ENCODE assay signal across 16 cellular contexts in the genomic region with DNA sequence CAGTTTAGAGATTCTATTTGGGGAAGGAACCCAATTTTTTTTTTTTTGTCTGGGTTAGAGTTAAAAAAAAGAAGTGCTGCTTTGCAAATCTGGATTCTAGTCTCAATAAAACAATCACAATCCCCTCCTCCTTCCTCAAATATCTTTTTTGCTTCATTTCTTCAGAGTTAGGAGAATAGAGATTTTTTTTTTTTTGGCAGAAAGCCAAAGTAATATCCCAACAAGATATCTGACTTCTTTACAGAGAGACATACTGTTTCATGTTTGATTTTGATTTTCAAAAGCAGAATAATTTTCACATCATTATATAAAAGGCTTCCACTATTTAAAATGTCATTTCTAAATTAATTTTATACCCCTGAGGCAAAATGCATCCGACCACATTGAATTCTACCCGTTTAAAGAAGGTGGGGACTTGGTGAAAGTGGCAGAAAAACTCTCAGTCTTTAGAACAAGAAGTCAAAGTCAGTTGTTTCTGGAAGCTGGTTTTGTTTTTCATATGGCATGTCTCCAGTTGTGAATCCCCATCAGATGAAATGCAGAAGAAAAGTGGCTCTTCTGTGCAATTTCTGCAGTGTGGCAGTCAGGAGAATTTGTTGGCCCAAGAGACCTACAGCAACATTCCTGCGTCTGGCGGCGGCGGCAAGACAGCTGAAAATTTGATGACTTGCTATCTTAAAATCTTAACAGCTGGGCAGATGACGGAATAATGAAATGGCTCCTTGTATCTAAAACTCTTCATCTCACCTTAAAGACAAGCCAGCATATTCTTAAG.
DNase-seq lines count a peak whose midpoint lies in the region; ATAC-seq, FAIRE-seq and TF ChIP-seq lines count a peak whose summit lies in the region.
"Had no signal": no experiment of that assay in that cellular context is flagged by ENCODE, and none has a peak within 500 bp of the region (broad histone marks: within the 10 kb centered on the region; RNA-seq: fewer than 3 reads in every experiment).

No MANE protein-coding gene starts in this region.

- H3K4me2 ChIP-seq in K562 (ENCODE audit: insufficient read depth, low read length): no peak overlapping the region

- DNase-seq in LNCaP clone FGC (ENCODE audit: low read depth) (no peak), K562 (ENCODE audit: extremely low read depth in 1 of 4, low spot score in 3 of 4) (peak in 1 of 4 experiments; percentile 8), mesothelial cell of epicardium (ENCODE audit: low spot score in 2 of 2, unreplicated experiment in 2 of 2) (no peak), suprapubic skin (ENCODE audit: low spot score in 2 of 2) (no peak), GM12892 (ENCODE audit: insufficient read length) (no peak), amygdala (lab: John Stamatoyannopoulos, UW) (no peak)
- DNase-seq: activated naive CD8-positive, alpha-beta T cell treated with anti-CD3 and anti-CD28 coated beads, Interleukin-2, amount 50 U/mL, for 24 hours; heart right ventricle; mammary epithelial cell; NCI-H1092 treated with DMSO at 0.1 percent for 48 hours; nephron progenitor cell; retina; stomach had no signal

- H3K9me3 Mint-ChIP-seq in mesothelial cell of epicardium: no peaks in the 10 kb centered on the region
- H3K9me3 Mint-ChIP-seq: activated naive CD8-positive, alpha-beta T cell treated with anti-CD3 and anti-CD28 coated beads, Interleukin-2, amount 50 U/mL, for 24 hours; activated T-helper 2 cell treated with anti-CD3 and anti-CD28 coated beads, Interferon-gamma antibody, Interleukin-2, Interleukin-4, amounts not matched to agents 10 μg/mL and 5 μg/mL and 100 μg/mL, durations not matched to agents 14 hours and 24 hours and 36 hours; nephron progenitor cell had no signal

- CTCF ChIA-PET in K562 (lab: Yijun Ruan, JAX; ENCODE audit: low intra/inter-chr PET ratio): no interaction called here

- H3K36me3 ChIP-seq in K562 (ENCODE audit: control insufficient read depth, insufficient read depth, low read length): no peaks in the 10 kb centered on the region
- H3K36me3 ChIP-seq in suprapubic skin: peaks cover 5% of the 10 kb centered on the region

- no peak for TF ChIP-seq RAD21 in K562 (CRISPR knock-in tag; conservative IDR thresholded peaks at IDR 0.05 in 1 of 2, IDR thresholded peaks at IDR 0.05 in 1 of 2)

- TF ChIP-seq CTCF in LNCaP clone FGC (IDR thresholded peaks at IDR 0.05; ENCODE audit: control insufficient read depth, extremely low read depth, insufficient read depth) (no peak), K562 (IDR thresholded peaks at IDR 0.05 in 2 of 3, conservative IDR thresholded peaks at IDR 0.05 in 1 of 3; ENCODE audit: insufficient read depth in 2 of 3, low read depth in 1 of 3, low read length in 3 of 3) (no peak), mesothelial cell of epicardium (IDR thresholded peaks at IDR 0.05; ENCODE audit: unreplicated experiment) (no peak), suprapubic skin (IDR thresholded peaks at IDR 0.05) (no peak)

- POLR2A ChIA-PET in K562 (lab: Yijun Ruan, JAX): no interaction called here

- BruUV-seq in K562 (replicated peaks; lab: Mats Ljungman, UMichigan): no TSS peak

- peaks cover 52% of the 10 kb centered on the region for H3K4me1 Mint-ChIP-seq in mesothelial cell of epicardium

- H3K27ac Mint-ChIP-seq in mesothelial cell of epicardium: peak overlapping the region; percentile 69
- H3K27ac Mint-ChIP-seq: activated naive CD8-positive, alpha-beta T cell treated with anti-CD3 and anti-CD28 coated beads, Interleukin-2, amount 50 U/mL, for 24 hours; activated T-helper 2 cell treated with anti-CD3 and anti-CD28 coated beads, Interferon-gamma antibody, Interleukin-2, Interleukin-4, amounts not matched to agents 10 μg/mL and 5 μg/mL and 100 μg/mL, durations not matched to agents 14 hours and 24 hours and 36 hours had no signal

- in situ Hi-C loops in K562 (cut with MboI): no loop called here

- no peak overlapping the region for H2AFZ ChIP-seq in K562 (ENCODE audit: low read depth, low read length)

- H3K9me1 ChIP-seq in K562 (ENCODE audit: control insufficient read depth, insufficient read depth, low read length): no peaks in the 10 kb centered on the region

- no peaks in the 10 kb centered on the region for H3K79me2 ChIP-seq in K562 (ENCODE audit: control insufficient read depth, insufficient read depth, low read length)

- H4K20me1 ChIP-seq in K562 (replicated peaks; ENCODE audit: control insufficient read depth, insufficient read depth, low read length): no peaks in the 10 kb centered on the region

- no peak overlapping the region for H3K9ac ChIP-seq in K562 (ENCODE audit: insufficient read depth in 1 of 2, low read depth in 2 of 2, low read length in 2 of 2)

- TF ChIP-seq EP300 in K562 (IDR thresholded peaks at IDR 0.05; ENCODE audit: low read length) (no peak), suprapubic skin (IDR thresholded peaks at IDR 0.05) (no peak)

- H3K4me3 ChIP-seq in LNCaP clone FGC (ENCODE audit: low read depth, low read length) (peak overlapping the region; percentile 41), K562 (no peak overlapping the region), suprapubic skin (no peak overlapping the region)
- H3K4me3 ChIP-seq: esophagus muscularis mucosa, heart right ventricle, stomach had no signal

- H3K27me3 ChIP-seq in K562 (ENCODE audit: control insufficient read depth in 2 of 2, insufficient read depth in 2 of 2, low read length in 2 of 2) (peaks cover 0 to 6% of the 10 kb centered on the region in 2 experiments; a peak in 2 of 5 replicates), suprapubic skin (no peaks in the 10 kb centered on the region)
- H3K27me3 ChIP-seq: esophagus muscularis mucosa, heart right ventricle, stomach had no signal

- no peaks in the 10 kb centered on the region for H3K27me3 Mint-ChIP-seq in mesothelial cell of epicardium (ENCODE audit: low read depth)
- H3K27me3 Mint-ChIP-seq: activated naive CD8-positive, alpha-beta T cell treated with anti-CD3 and anti-CD28 coated beads, Interleukin-2, amount 50 U/mL, for 24 hours had no signal

- H3K4me3 Mint-ChIP-seq in mesothelial cell of epicardium: no peak overlapping the region
- H3K4me3 Mint-ChIP-seq: activated naive CD8-positive, alpha-beta T cell treated with anti-CD3 and anti-CD28 coated beads, Interleukin-2, amount 50 U/mL, for 24 hours; nephron progenitor cell had no signal

- 34% methylated on average over 7 of the region's 7 CpGs for WGBS in K562 (ENCODE audit: insufficient coverage, low coverage, missing lambda C conversion rate)
- WGBS in suprapubic skin: 24% methylated on average over 7 of the region's 7 CpGs

- H3K9me3 ChIP-seq in K562 (replicated peaks; ENCODE audit: control insufficient read depth, insufficient read depth, low read depth, low read length) (no peaks in the 10 kb centered on the region), suprapubic skin (no peaks in the 10 kb centered on the region)
- H3K9me3 ChIP-seq: esophagus muscularis mucosa, heart right ventricle, stomach had no signal

- H3K27ac ChIP-seq in K562 (ENCODE audit: extremely low read depth, low read depth, low read length) (no peak overlapping the region), suprapubic skin (peak overlapping the region; percentile 80)

- intact Hi-C loops in K562 (cut with micrococcal nuclease): no loop called here

- TF ChIP-seq POLR2A in K562 (conservative IDR thresholded peaks at IDR 0.05) (no peak), suprapubic skin (IDR thresholded peaks at IDR 0.05) (no peak), GM12892 (IDR thresholded peaks at IDR 0.05; ENCODE audit: low read depth, low read length) (no peak)

- H3K4me1 ChIP-seq in K562 (replicated peaks in 1 of 2; ENCODE audit: control insufficient read depth in 2 of 2, insufficient read depth in 2 of 2, low read length in 2 of 2): no peaks in the 10 kb centered on the region
- H3K4me1 ChIP-seq in suprapubic skin: peaks cover 37% of the 10 kb centered on the region

- FAIRE-seq in K562 (lab: Jason Lieb, UNC): no peak
- FAIRE-seq in GM12892 (lab: Jason Lieb, UNC): no peak

- H3K36me3 Mint-ChIP-seq in mesothelial cell of epicardium: peaks cover 4% of the 10 kb centered on the region

- ATAC-seq in K562 (no peak), HG03135 (IDR thresholded peaks at IDR 0.05; ENCODE audit: unreplicated experiment) (no peak)
- ATAC-seq: activated naive CD8-positive, alpha-beta T cell treated with anti-CD3 and anti-CD28 coated beads, Interleukin-2, amount 50 U/mL, for 24 hours had no signal

TF ChIP-seq in K562, 482 proteins besides CTCF, POLR2A, EP300 and RAD21:
- TF ChIP-seq NFIX (CRISPR knock-in tag; IDR thresholded peaks at IDR 0.05; ENCODE audit: low read depth) (peak; percentile 67), NFIC (IDR thresholded peaks at IDR 0.05) (peak; percentile 60), FOS (IDR thresholded peaks at IDR 0.05; ENCODE audit: extremely low read depth, insufficient read length) (no peak), DDX20 (tag; IDR thresholded peaks at IDR 0.05; ENCODE audit: low read depth) (no peak), HDAC6 (IDR thresholded peaks at IDR 0.05; ENCODE audit: low read depth, low read length) (no peak)
- TF ChIP-seq, protein P1, sequence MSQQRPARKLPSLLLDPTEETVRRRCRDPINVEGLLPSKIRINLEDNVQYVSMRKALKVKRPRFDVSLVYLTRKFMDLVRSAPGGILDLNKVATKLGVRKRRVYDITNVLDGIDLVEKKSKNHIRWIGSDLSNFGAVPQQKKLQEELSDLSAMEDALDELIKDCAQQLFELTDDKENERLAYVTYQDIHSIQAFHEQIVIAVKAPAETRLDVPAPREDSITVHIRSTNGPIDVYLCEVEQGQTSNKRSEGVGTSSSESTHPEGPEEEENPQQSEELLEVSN (IDR thresholded peaks at IDR 0.05; ENCODE audit: borderline replicate concordance in 1 of 2, extremely low read depth in 1 of 2, insufficient read depth in 1 of 2, insufficient read length in 1 of 2, low read depth in 1 of 2, low read length in 1 of 2, poor library complexity in 1 of 2, severe bottlenecking in 1 of 2): no peak
